ENCODE assay signal across 12 cellular contexts in the genomic region with DNA sequence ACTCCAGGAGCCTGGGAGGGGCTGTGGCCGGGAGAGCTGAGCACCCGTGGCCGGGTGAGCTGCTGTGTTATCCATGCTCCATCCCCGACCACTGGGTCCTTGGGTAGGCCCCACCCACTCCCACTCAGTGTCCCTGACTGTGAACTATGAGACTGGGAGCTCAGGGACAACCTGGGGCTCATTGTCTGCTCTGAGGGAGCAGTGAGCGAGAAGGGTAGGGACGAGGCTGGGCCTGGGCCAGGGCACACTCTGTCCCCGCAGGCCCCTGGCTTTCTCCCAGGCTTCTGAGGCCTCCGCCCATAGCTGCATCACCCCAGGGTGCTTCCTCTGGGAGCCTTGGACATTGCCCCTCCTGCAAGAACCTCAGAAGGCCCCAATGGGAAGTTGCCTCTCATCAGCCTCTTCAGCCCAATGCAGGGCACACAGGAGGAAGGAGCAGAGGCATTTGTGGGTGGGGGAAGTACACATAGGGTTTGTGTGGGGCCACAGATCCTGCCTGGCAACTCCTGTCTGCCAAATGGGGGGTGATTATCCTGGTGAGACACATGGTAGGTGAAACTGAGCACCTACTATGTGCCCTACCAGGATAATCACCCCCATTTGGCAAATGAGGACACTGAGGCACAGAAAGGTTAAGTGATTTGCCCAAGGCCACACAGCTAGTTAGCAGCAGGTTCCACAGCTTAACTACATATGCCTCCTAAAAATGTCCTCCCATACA. TPM values are rescaled to one million over a fixed set of nuclear protein-coding genes. Genes with fewer than 3 reads are reported as not detected.
DNase-seq lines count a peak whose midpoint lies in the region; ATAC-seq, FAIRE-seq and TF ChIP-seq lines count a peak whose summit lies in the region.
"Had no signal": no experiment of that assay in that cellular context is flagged by ENCODE, and none has a peak within 500 bp of the region (broad histone marks: within the 10 kb centered on the region; RNA-seq: fewer than 3 reads in every experiment).

No MANE protein-coding gene starts in this region.

- ATAC-seq in GM18867 (IDR thresholded peaks at IDR 0.05; ENCODE audit: unreplicated experiment): no peak
- ATAC-seq: stimulated activated naive CD8-positive, alpha-beta T cell treated with anti-CD3 and anti-CD28 coated beads, Interleukin-15, amount 100 ng/mL, for 72 hours had no signal

- no peak overlapping the region for H3K4me3 ChIP-seq in astrocyte (ENCODE audit: insufficient read depth, low read depth, low read length)
- H3K4me3 ChIP-seq in right atrium auricular region: no peak overlapping the region
- H3K4me3 ChIP-seq in skeletal muscle satellite cell (ENCODE audit: low read length): peak overlapping the region; percentile 92
- no peak overlapping the region for H3K4me3 ChIP-seq in BE2C (ENCODE audit: low read depth, low read length)

- peaks cover 40% of the 10 kb centered on the region for H3K27me3 Mint-ChIP-seq in astrocyte (ENCODE audit: low read depth, unreplicated experiment)
- H3K27me3 Mint-ChIP-seq in activated naive CD4-positive, alpha-beta T cell treated with anti-CD3 and anti-CD28 coated beads, Interleukin-2, amount 10 ng/mL, durations not matched to agents 7 days and 5 days: peaks cover 62% of the 10 kb centered on the region

- H3K4me2 ChIP-seq in astrocyte (ENCODE audit: low read length) (peak overlapping the region; percentile 90), skeletal muscle satellite cell (ENCODE audit: low read length) (peak overlapping the region; percentile 97)

- no peak overlapping the region for H3K27ac Mint-ChIP-seq in astrocyte (ENCODE audit: unreplicated experiment)
- H3K27ac Mint-ChIP-seq in activated naive CD4-positive, alpha-beta T cell treated with anti-CD3 and anti-CD28 coated beads, Interleukin-2, amount 10 ng/mL, durations not matched to agents 7 days and 5 days: no peak overlapping the region
- H3K27ac Mint-ChIP-seq: stimulated activated naive CD8-positive, alpha-beta T cell treated with anti-CD3 and anti-CD28 coated beads, Interleukin-15, amount 100 ng/mL, for 72 hours had no signal

- TF ChIP-seq CTCF in astrocyte (IDR thresholded peaks at IDR 0.05; ENCODE audit: insufficient read depth, low read depth, low read length) (no peak), right atrium auricular region (IDR thresholded peaks at IDR 0.05) (no peak), BE2C (IDR thresholded peaks at IDR 0.05; ENCODE audit: low read depth, low read length) (no peak)

- H3K9ac ChIP-seq in astrocyte (ENCODE audit: low read length): no peak overlapping the region
- peak overlapping the region; percentile 87 for H3K9ac ChIP-seq in skeletal muscle satellite cell (ENCODE audit: low read depth, low read length)

- no peaks in the 10 kb centered on the region for H3K4me1 Mint-ChIP-seq in astrocyte (ENCODE audit: low read depth, unreplicated experiment)
- H3K4me1 Mint-ChIP-seq in activated naive CD4-positive, alpha-beta T cell treated with anti-CD3 and anti-CD28 coated beads, Interleukin-2, amount 10 ng/mL, durations not matched to agents 7 days and 5 days: peaks cover 10% of the 10 kb centered on the region

- H3K4me1 ChIP-seq in astrocyte (ENCODE audit: insufficient read depth, low read length): peaks cover 33% of the 10 kb centered on the region
- peaks cover 0 to 32% of the 10 kb centered on the region in 2 donors for H3K4me1 ChIP-seq in right atrium auricular region
- peaks cover 56% of the 10 kb centered on the region for H3K4me1 ChIP-seq in skeletal muscle satellite cell (ENCODE audit: control insufficient read depth, insufficient read depth, low read length)
- H3K4me1 ChIP-seq in BE2C: no peaks in the 10 kb centered on the region

- DNase-seq in HCEC 1CT: peak; percentile 42
- no peak for DNase-seq in astrocyte (ENCODE audit: low read depth)
- DNase-seq in right atrium auricular region (ENCODE audit: low spot score): peak; percentile 84
- no peak for DNase-seq in BE2C
- no peak for DNase-seq in NCI-H446 treated with DMSO at 0.1 percent for 48 hours (lab: John Stamatoyannopoulos, UW)
- DNase-seq in activated naive CD4-positive, alpha-beta T cell treated with anti-CD3 and anti-CD28 coated beads, Interleukin-2, amount 10 ng/mL, durations not matched to agents 7 days and 5 days: no peak
- DNase-seq: activated naive CD4-positive, alpha-beta T cell; stimulated activated naive CD8-positive, alpha-beta T cell treated with anti-CD3 and anti-CD28 coated beads, Interleukin-15, amount 100 ng/mL, for 72 hours had no signal

- CTCF ChIA-PET in activated naive CD4-positive, alpha-beta T cell treated with anti-CD3 and anti-CD28 coated beads, Interleukin-2, amount 10 ng/mL, durations not matched to agents 7 days and 5 days (lab: Charles Lee): no interaction called here

- no peak for FAIRE-seq in astrocyte (lab: Jason Lieb, UNC)
- FAIRE-seq: GM19239 had no signal

- peaks cover 15% of the 10 kb centered on the region for H3K9me3 Mint-ChIP-seq in astrocyte (ENCODE audit: unreplicated experiment)
- peaks cover 2% of the 10 kb centered on the region for H3K9me3 Mint-ChIP-seq in activated naive CD4-positive, alpha-beta T cell treated with anti-CD3 and anti-CD28 coated beads, Interleukin-2, amount 10 ng/mL, durations not matched to agents 7 days and 5 days
- H3K9me3 Mint-ChIP-seq: stimulated activated naive CD8-positive, alpha-beta T cell treated with anti-CD3 and anti-CD28 coated beads, Interleukin-15, amount 100 ng/mL, for 72 hours had no signal

- no peak overlapping the region for H2AFZ ChIP-seq in astrocyte (ENCODE audit: low read depth, low read length)

- H3K36me3 ChIP-seq in astrocyte (ENCODE audit: insufficient read depth, low read length): no peaks in the 10 kb centered on the region
- H3K36me3 ChIP-seq in right atrium auricular region: no peaks in the 10 kb centered on the region
- H3K36me3 ChIP-seq in skeletal muscle satellite cell (ENCODE audit: insufficient read depth, low read length): peaks cover 49% of the 10 kb centered on the region
- H3K36me3 ChIP-seq in BE2C: no peaks in the 10 kb centered on the region

- H3K79me2 ChIP-seq in astrocyte (ENCODE audit: insufficient read depth, low read length): peaks cover 63% of the 10 kb centered on the region

- peaks cover 3% of the 10 kb centered on the region for H3K36me3 Mint-ChIP-seq in astrocyte (ENCODE audit: low read depth, unreplicated experiment)
- no peaks in the 10 kb centered on the region for H3K36me3 Mint-ChIP-seq in activated naive CD4-positive, alpha-beta T cell treated with anti-CD3 and anti-CD28 coated beads, Interleukin-2, amount 10 ng/mL, durations not matched to agents 7 days and 5 days

- no peak overlapping the region for H3K4me3 Mint-ChIP-seq in astrocyte (ENCODE audit: unreplicated experiment)
- H3K4me3 Mint-ChIP-seq in activated naive CD4-positive, alpha-beta T cell treated with anti-CD3 and anti-CD28 coated beads, Interleukin-2, amount 10 ng/mL, durations not matched to agents 7 days and 5 days: no peak overlapping the region
- H3K4me3 Mint-ChIP-seq: stimulated activated naive CD8-positive, alpha-beta T cell treated with anti-CD3 and anti-CD28 coated beads, Interleukin-15, amount 100 ng/mL, for 72 hours had no signal

- H3K9me3 ChIP-seq in astrocyte (ENCODE audit: insufficient read depth, low read depth, low read length): no peaks in the 10 kb centered on the region
- peaks cover 4 to 10% of the 10 kb centered on the region in 2 donors for H3K9me3 ChIP-seq in right atrium auricular region
- no peaks in the 10 kb centered on the region for H3K9me3 ChIP-seq in skeletal muscle satellite cell (replicated peaks; ENCODE audit: low read length)
- no peaks in the 10 kb centered on the region for H3K9me3 ChIP-seq in BE2C

- H3K27me3 ChIP-seq in astrocyte (ENCODE audit: insufficient read depth, low read length): no peaks in the 10 kb centered on the region
- H3K27me3 ChIP-seq in right atrium auricular region: peaks cover 7 to 15% of the 10 kb centered on the region in 2 donors
- H3K27me3 ChIP-seq in skeletal muscle satellite cell (ENCODE audit: control insufficient read depth, insufficient read depth, low read length): no peaks in the 10 kb centered on the region
- H3K27me3 ChIP-seq in BE2C: peaks cover 3% of the 10 kb centered on the region

- H3K27ac ChIP-seq in astrocyte (ENCODE audit: low read depth, low read length): no peak overlapping the region
- H3K27ac ChIP-seq in right atrium auricular region: peak overlapping the region; percentile 36 to 46

- H4K20me1 ChIP-seq in astrocyte (ENCODE audit: insufficient read depth, low read length): peaks cover 34% of the 10 kb centered on the region

RNA-seq across cellular contexts. Expression of a gene that starts 2.4 kb away (rescaled TPM):
- 0.22 and 0.25 TPM in 2 replicates for total RNA-seq in astrocyte
- total RNA-seq in right atrium auricular region: 10 to 100 TPM in 1 of 2 donors, 1 to 10 TPM in 1; 8.1 to 22.7 TPM
- total RNA-seq in skeletal muscle satellite cell (2012; rRNA removed): 318 and 367 TPM in 2 replicates
- polyA plus RNA-seq in BE2C (2012; ENCODE audit: insufficient read depth, insufficient read length, low read depth): 1.4 TPM

RNA-seq across cellular contexts. Expression of a gene that starts 36.2 kb away (rescaled TPM):
- total RNA-seq in astrocyte (not detected in 2 replicates), right atrium auricular region (not detected)
- total RNA-seq in skeletal muscle satellite cell (2012; rRNA removed): 0.51 TPM in 1 of 2 replicates, not detected in the other
- not detected for polyA plus RNA-seq in BE2C (2012; ENCODE audit: insufficient read depth, insufficient read length, low read depth)
- total RNA-seq: NCI-H460 had no signal

Comparison
In these comparisons a context has a peak if more than half of its experiments do, and no peak if none do; other contexts are left out.
1. DNase-seq: peak in HCEC 1CT (single experiment) and right atrium auricular region (single experiment); none in astrocyte (single experiment), BE2C (single experiment), NCI-H446 treated with DMSO at 0.1 percent for 48 hours (single experiment) and activated naive CD4-positive, alpha-beta T cell treated with anti-CD3 and anti-CD28 coated beads, Interleukin-2, amount 10 ng/mL, durations not matched to agents 7 days and 5 days (single experiment).